In the genomic region with DNA sequence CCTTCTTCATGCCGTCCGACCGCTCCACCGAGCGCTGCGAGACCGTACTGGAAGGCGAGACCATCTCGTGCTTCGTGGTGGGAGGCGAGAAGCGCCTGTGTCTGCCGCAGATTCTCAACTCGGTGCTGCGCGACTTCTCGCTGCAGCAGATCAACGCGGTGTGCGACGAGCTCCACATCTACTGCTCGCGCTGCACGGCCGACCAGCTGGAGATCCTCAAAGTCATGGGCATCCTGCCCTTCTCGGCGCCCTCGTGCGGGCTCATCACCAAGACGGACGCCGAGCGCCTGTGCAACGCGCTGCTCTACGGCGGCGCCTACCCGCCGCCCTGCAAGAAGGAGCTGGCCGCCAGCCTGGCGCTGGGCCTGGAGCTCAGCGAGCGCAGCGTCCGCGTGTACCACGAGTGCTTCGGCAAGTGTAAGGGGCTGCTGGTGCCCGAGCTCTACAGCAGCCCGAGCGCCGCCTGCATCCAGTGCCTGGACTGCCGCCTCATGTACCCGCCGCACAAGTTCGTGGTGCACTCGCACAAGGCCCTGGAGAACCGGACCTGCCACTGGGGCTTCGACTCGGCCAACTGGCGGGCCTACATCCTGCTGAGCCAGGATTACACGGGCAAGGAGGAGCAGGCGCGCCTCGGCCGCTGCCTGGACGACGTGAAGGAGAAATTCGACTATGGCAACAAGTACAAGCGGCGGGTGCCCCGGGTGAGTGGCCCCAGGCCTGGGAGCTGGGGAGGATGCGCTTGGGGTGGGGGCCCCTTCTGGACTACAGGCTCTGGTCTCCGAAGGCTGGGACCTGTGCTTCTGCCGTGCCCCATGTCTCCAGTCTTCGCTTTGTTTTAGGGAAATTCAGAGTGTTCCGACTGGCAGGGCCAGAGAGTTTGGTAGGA, we compare ENCODE assay signal across 1 cellular context.
A peak's percentile ranks its signal among the peaks of the same experiment; 100 is the strongest.
TF ChIP-seq lines count a peak whose summit lies in the region.

No MANE protein-coding gene starts in this region.

TF ChIP-seq in HepG2, 621 proteins besides CTCF, POLR2A, EP300 and RAD21 (continued from another document and continues in another):
- TF ChIP-seq PAX8 (CRISPR knock-in tag; IDR thresholded peaks at IDR 0.05; ENCODE audit: borderline replicate concordance) (0 out of 2 replicates have a peak, but pooled peaks have one; percentile 35), ZNF558 (CRISPR knock-in tag; IDR thresholded peaks at IDR 0.05; ENCODE audit: borderline replicate concordance) (no peak), NCOA2 (CRISPR knock-in tag; IDR thresholded peaks at IDR 0.05) (no peak), POLR2AphosphoS2 (IDR thresholded peaks at IDR 0.05; ENCODE audit: low read depth, low read length) (no peak), ZNF382 (CRISPR knock-in tag; IDR thresholded peaks at IDR 0.05; ENCODE audit: borderline replicate concordance) (no peak), ZNF616 (CRISPR knock-in tag; IDR thresholded peaks at IDR 0.05; ENCODE audit: low read depth) (no peak), NFKBIZ (CRISPR knock-in tag; IDR thresholded peaks at IDR 0.05) (no peak), ZNF546 (CRISPR knock-in tag; conservative IDR thresholded peaks at IDR 0.05) (no peak), ZNF598 (CRISPR knock-in tag; IDR thresholded peaks at IDR 0.05; ENCODE audit: borderline replicate concordance) (peak; percentile 28; the same call in 1 of the 2 replicates), CEBPG (CRISPR knock-in tag; IDR thresholded peaks at IDR 0.05) (no peak), NR3C1 (CRISPR knock-in tag; IDR thresholded peaks at IDR 0.05) (no peak), ZKSCAN8 (CRISPR knock-in tag; IDR thresholded peaks at IDR 0.05; ENCODE audit: borderline replicate concordance) (no peak), ZNF501 (CRISPR knock-in tag; IDR thresholded peaks at IDR 0.05) (0 out of 2 replicates have a peak, but pooled peaks have one; percentile 22), ZZZ3 (CRISPR knock-in tag; IDR thresholded peaks at IDR 0.05; ENCODE audit: borderline replicate concordance) (no peak), REXO4 (CRISPR knock-in tag; IDR thresholded peaks at IDR 0.05; ENCODE audit: borderline replicate concordance) (no peak), ZNF7 (CRISPR knock-in tag; IDR thresholded peaks at IDR 0.05) (no peak), HNF4A (CRISPR knock-in tag; IDR thresholded peaks at IDR 0.05) (no peak), SIN3A (IDR thresholded peaks at IDR 0.05; ENCODE audit: borderline replicate concordance, low read depth, low read length) (no peak), ZNF354B (CRISPR knock-in tag; IDR thresholded peaks at IDR 0.05) (no peak), ZNF792 (CRISPR knock-in tag; IDR thresholded peaks at IDR 0.05) (no peak), SUZ12 (IDR thresholded peaks at IDR 0.05; ENCODE audit: low read depth, low read length) (no peak), MATR3 (CRISPR knock-in tag; IDR thresholded peaks at IDR 0.05) (no peak), SMARCE1 (IDR thresholded peaks at IDR 0.05; ENCODE audit: borderline replicate concordance) (no peak), ZNF672 (CRISPR knock-in tag; IDR thresholded peaks at IDR 0.05) (no peak), ZMYM4 (CRISPR knock-in tag; IDR thresholded peaks at IDR 0.05) (no peak), SP140L (CRISPR knock-in tag; IDR thresholded peaks at IDR 0.05; ENCODE audit: borderline replicate concordance) (no peak), SCMH1 (CRISPR knock-in tag; IDR thresholded peaks at IDR 0.05; ENCODE audit: borderline replicate concordance) (no peak), ARID2 (CRISPR knock-in tag; IDR thresholded peaks at IDR 0.05; ENCODE audit: borderline replicate concordance) (no peak), CHD4 (IDR thresholded peaks at IDR 0.05; ENCODE audit: borderline replicate concordance, low read length) (no peak), PCBP1 (IDR thresholded peaks at IDR 0.05; ENCODE audit: borderline replicate concordance, low read depth, low read length) (no peak), ZNF329 (CRISPR knock-in tag; IDR thresholded peaks at IDR 0.05; ENCODE audit: low read depth) (0 out of 2 replicates have a peak, but pooled peaks have one; percentile 47), CREM (IDR thresholded peaks at IDR 0.05) (no peak), CREM (CRISPR knock-in tag; IDR thresholded peaks at IDR 0.05) (no peak), ZC3H4 (CRISPR knock-in tag; IDR thresholded peaks at IDR 0.05; ENCODE audit: borderline replicate concordance) (no peak), ZNF816 (CRISPR knock-in tag; IDR thresholded peaks at IDR 0.05; ENCODE audit: borderline replicate concordance) (no peak), TARDBP (CRISPR knock-in tag; IDR thresholded peaks at IDR 0.05) (no peak), HNRNPUL1 (IDR thresholded peaks at IDR 0.05; ENCODE audit: low read depth, low read length) (no peak), ATF1 (CRISPR knock-in tag; IDR thresholded peaks at IDR 0.05) (no peak), RFX5 (IDR thresholded peaks at IDR 0.05; ENCODE audit: low read depth, low read length) (no peak), FOXK1 (CRISPR knock-in tag; IDR thresholded peaks at IDR 0.05; ENCODE audit: borderline replicate concordance, low read depth) (no peak), HDAC1 (CRISPR knock-in tag; IDR thresholded peaks at IDR 0.05) (no peak), KDM4B (CRISPR knock-in tag; IDR thresholded peaks at IDR 0.05) (no peak), RBM22 (optimal IDR thresholded peaks at IDR 0.05; ENCODE audit: low read length) (no peak), HDAC6 (IDR thresholded peaks at IDR 0.05; ENCODE audit: low read depth, low read length) (no peak), GABPA (IDR thresholded peaks at IDR 0.05; ENCODE audit: low read depth, low read length) (no peak), GABPA (CRISPR knock-in tag; IDR thresholded peaks at IDR 0.05; ENCODE audit: low read depth) (no peak), ZNF335 (CRISPR knock-in tag; IDR thresholded peaks at IDR 0.05) (no peak), ZNF780A (CRISPR knock-in tag; IDR thresholded peaks at IDR 0.05) (0 out of 2 replicates have a peak, but pooled peaks have one; percentile 12), ZNF652 (CRISPR knock-in tag; IDR thresholded peaks at IDR 0.05; ENCODE audit: borderline replicate concordance, low read depth) (no peak), ZNF713 (CRISPR knock-in tag; IDR thresholded peaks at IDR 0.05) (no peak), ZNF143 (CRISPR knock-in tag; IDR thresholded peaks at IDR 0.05) (no peak)
- TF ChIP-seq, protein P1, sequence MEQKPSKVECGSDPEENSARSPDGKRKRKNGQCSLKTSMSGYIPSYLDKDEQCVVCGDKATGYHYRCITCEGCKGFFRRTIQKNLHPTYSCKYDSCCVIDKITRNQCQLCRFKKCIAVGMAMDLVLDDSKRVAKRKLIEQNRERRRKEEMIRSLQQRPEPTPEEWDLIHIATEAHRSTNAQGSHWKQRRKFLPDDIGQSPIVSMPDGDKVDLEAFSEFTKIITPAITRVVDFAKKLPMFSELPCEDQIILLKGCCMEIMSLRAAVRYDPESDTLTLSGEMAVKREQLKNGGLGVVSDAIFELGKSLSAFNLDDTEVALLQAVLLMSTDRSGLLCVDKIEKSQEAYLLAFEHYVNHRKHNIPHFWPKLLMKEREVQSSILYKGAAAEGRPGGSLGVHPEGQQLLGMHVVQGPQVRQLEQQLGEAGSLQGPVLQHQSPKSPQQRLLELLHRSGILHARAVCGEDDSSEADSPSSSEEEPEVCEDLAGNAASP (CRISPR knock-in tag; IDR thresholded peaks at IDR 0.05; ENCODE audit: borderline replicate concordance): no peak
- TF ChIP-seq, protein P2, sequence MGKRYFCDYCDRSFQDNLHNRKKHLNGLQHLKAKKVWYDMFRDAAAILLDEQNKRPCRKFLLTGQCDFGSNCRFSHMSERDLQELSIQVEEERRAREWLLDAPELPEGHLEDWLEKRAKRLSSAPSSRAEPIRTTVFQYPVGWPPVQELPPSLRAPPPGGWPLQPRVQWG (CRISPR knock-in tag; IDR thresholded peaks at IDR 0.05; ENCODE audit: borderline replicate concordance, low read depth): no peak
- TF ChIP-seq, protein P3, sequence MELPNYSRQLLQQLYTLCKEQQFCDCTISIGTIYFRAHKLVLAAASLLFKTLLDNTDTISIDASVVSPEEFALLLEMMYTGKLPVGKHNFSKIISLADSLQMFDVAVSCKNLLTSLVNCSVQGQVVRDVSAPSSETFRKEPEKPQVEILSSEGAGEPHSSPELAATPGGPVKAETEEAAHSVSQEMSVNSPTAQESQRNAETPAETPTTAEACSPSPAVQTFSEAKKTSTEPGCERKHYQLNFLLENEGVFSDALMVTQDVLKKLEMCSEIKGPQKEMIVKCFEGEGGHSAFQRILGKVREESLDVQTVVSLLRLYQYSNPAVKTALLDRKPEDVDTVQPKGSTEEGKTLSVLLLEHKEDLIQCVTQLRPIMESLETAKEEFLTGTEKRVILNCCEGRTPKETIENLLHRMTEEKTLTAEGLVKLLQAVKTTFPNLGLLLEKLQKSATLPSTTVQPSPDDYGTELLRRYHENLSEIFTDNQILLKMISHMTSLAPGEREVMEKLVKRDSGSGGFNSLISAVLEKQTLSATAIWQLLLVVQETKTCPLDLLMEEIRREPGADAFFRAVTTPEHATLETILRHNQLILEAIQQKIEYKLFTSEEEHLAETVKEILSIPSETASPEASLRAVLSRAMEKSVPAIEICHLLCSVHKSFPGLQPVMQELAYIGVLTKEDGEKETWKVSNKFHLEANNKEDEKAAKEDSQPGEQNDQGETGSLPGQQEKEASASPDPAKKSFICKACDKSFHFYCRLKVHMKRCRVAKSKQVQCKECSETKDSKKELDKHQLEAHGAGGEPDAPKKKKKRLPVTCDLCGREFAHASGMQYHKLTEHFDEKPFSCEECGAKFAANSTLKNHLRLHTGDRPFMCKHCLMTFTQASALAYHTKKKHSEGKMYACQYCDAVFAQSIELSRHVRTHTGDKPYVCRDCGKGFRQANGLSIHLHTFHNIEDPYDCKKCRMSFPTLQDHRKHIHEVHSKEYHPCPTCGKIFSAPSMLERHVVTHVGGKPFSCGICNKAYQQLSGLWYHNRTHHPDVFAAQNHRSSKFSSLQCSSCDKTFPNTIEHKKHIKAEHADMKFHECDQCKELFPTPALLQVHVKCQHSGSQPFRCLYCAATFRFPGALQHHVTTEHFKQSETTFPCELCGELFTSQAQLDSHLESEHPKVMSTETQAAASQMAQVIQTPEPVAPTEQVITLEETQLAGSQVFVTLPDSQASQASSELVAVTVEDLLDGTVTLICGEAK (IDR thresholded peaks at IDR 0.05): no peak
- TF ChIP-seq, protein P3 (CRISPR knock-in tag; IDR thresholded peaks at IDR 0.05): no peak
- TF ChIP-seq, protein P4, sequence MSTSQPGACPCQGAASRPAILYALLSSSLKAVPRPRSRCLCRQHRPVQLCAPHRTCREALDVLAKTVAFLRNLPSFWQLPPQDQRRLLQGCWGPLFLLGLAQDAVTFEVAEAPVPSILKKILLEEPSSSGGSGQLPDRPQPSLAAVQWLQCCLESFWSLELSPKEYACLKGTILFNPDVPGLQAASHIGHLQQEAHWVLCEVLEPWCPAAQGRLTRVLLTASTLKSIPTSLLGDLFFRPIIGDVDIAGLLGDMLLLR (CRISPR knock-in tag; IDR thresholded peaks at IDR 0.05): peak; percentile 60; the same call in 1 of the 2 replicates
- TF ChIP-seq, protein P5, sequence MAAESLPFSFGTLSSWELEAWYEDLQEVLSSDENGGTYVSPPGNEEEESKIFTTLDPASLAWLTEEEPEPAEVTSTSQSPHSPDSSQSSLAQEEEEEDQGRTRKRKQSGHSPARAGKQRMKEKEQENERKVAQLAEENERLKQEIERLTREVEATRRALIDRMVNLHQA (CRISPR knock-in tag; IDR thresholded peaks at IDR 0.05): no peak
- TF ChIP-seq, protein P6, sequence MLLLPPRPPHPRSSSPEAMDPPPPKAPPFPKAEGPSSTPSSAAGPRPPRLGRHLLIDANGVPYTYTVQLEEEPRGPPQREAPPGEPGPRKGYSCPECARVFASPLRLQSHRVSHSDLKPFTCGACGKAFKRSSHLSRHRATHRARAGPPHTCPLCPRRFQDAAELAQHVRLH (CRISPR knock-in tag; IDR thresholded peaks at IDR 0.05; ENCODE audit: borderline replicate concordance, low read depth): no peak
- TF ChIP-seq, protein P7, sequence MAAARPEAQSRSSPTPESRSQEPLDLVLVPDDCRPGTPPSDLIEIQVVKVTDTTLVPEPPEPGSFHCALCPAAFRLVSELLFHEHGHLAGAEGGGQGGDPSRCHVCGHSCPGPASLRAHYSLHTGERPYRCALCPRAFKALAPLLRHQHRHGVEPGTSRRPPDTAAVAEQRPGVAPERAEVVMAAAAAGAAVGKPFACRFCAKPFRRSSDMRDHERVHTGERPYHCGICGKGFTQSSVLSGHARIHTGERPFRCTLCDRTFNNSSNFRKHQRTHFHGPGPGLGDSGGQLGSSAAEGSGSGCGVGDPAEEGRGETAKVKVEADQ (CRISPR knock-in tag; IDR thresholded peaks at IDR 0.05; ENCODE audit: borderline replicate concordance): no peak
- TF ChIP-seq, protein P8, sequence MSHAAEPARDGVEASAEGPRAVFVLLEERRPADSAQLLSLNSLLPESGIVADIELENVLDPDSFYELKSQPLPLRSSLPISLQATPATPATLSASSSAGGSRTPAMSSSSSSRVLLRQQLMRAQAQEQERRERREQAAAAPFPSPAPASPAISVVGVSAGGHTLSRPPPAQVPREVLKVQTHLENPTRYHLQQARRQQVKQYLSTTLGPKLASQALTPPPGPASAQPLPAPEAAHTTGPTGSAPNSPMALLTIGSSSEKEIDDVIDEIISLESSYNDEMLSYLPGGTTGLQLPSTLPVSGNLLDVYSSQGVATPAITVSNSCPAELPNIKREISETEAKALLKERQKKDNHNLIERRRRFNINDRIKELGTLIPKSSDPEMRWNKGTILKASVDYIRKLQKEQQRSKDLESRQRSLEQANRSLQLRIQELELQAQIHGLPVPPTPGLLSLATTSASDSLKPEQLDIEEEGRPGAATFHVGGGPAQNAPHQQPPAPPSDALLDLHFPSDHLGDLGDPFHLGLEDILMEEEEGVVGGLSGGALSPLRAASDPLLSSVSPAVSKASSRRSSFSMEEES (CRISPR knock-in tag; IDR thresholded peaks at IDR 0.05): no peak
